In the genomic region with DNA sequence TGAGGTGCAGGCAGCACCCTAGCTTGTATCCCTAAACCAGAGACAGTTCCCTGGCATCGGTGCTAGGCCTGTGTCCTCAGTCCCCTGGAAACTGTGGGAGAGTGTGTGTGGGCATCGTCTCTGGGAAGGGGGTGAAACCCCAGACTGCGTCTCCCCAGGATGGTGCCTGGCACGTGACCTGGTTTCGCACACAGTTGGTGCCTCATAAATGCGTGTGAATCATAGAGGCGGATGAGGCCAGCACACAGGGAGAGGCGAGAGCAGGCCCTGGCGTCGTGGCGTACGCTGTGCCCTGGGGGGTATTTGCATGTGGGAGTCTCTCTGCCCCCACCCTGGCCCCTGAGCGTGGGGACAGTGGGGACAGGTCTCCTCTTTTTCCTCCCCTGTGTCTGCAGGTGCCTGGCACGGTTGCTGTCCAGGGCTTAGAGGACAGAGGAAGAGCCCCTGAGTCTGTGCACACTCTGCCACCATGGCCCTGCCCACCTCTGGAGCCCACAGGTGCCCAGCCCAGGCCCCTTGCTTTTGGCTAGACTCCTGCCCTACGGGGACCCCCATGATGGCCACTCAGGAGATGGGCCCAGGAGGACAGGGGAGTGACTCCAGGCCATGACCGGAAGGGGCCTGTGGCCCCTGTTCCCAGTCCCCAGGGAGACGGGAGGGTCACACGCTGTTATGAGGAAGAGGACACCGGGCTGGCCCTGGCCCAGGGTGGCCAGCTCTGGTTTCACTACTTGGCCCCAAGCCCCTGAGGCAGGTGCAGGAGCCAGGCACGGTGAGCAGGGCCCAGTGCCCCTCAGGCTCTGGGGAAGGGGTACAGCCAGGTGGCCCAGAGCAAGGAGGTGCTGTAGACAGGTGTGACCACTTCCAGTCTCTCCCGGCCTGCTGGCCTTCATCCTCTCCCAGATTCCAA, we compare ENCODE assay signal across 15 cellular contexts. TPM values are rescaled to one million over a fixed set of nuclear protein-coding genes. Genes with fewer than 3 reads are reported as not detected.
DNase-seq lines count a peak whose midpoint lies in the region; ATAC-seq and TF ChIP-seq lines count a peak whose summit lies in the region.
"Had no signal": no experiment of that assay in that cellular context is flagged by ENCODE, and none has a peak within 500 bp of the region (broad histone marks: within the 10 kb centered on the region; RNA-seq: fewer than 3 reads in every experiment).

No MANE protein-coding gene starts in this region.

- no peak for TF ChIP-seq CTCF in Caco-2 (IDR thresholded peaks at IDR 0.05; ENCODE audit: insufficient read depth in 1 of 2, low read depth in 1 of 2, low read length in 1 of 2, severe bottlenecking in 1 of 2, unreplicated experiment in 1 of 2)
- TF ChIP-seq CTCF in MM.1S (IDR thresholded peaks at IDR 0.05; ENCODE audit: low read length), result no peak
- no peak for TF ChIP-seq CTCF in Panc1 (IDR thresholded peaks at IDR 0.05)
- no peak for TF ChIP-seq CTCF in parathyroid adenoma (IDR thresholded peaks at IDR 0.05)

- no peaks in the 10 kb centered on the region for H3K79me2 ChIP-seq in MM.1S (ENCODE audit: low read length)
- H3K79me2 ChIP-seq in parathyroid adenoma, result peaks cover 3% of the 10 kb centered on the region

- H3K27me3 ChIP-seq in Caco-2 (replicated peaks; ENCODE audit: control insufficient read depth, insufficient read depth, low read length), result no peaks in the 10 kb centered on the region
- peaks cover 21% of the 10 kb centered on the region for H3K27me3 ChIP-seq in MM.1S (replicated peaks; ENCODE audit: insufficient read depth, low read length)
- H3K27me3 ChIP-seq in Panc1 (ENCODE audit: control insufficient read depth, insufficient read depth, low read length), result no peaks in the 10 kb centered on the region
- H3K27me3 ChIP-seq in parathyroid adenoma (ENCODE audit: control insufficient read depth, insufficient read depth, low read length), result no peaks in the 10 kb centered on the region
- peaks cover 27% of the 10 kb centered on the region for H3K27me3 ChIP-seq in HAP-1 (ENCODE audit: low read depth)

- CTCF ChIA-PET in Caco-2 (lab: Charles Lee), result interaction anchor here (0.6 kb wide), 1 partner anchor 129 kb away, joined by 3 read pairs; no protein-coding TSS in a partner anchor
- CTCF ChIA-PET in Panc1 (lab: Charles Lee), result no interaction called here

- H3K9me3 Mint-ChIP-seq in Caco-2 (ENCODE audit: unreplicated experiment), result no peaks in the 10 kb centered on the region
- no peaks in the 10 kb centered on the region for H3K9me3 Mint-ChIP-seq in natural killer cell treated with Interleukin-12 subunit alpha and Interleukin-12 subunit beta and Interleukin-15 and Interleukin-18, amount 100 ng/mL, for 72 hours
- H3K9me3 Mint-ChIP-seq: CD4-positive, CD25-positive, alpha-beta regulatory T cell had no signal

- H3K36me3 ChIP-seq in Caco-2 (ENCODE audit: control insufficient read depth, insufficient read depth, low read length) (no peaks in the 10 kb centered on the region), MM.1S (replicated peaks; ENCODE audit: insufficient read depth, low read length) (no peaks in the 10 kb centered on the region), Panc1 (ENCODE audit: control insufficient read depth, insufficient read depth, low read length) (no peaks in the 10 kb centered on the region), parathyroid adenoma (ENCODE audit: control insufficient read depth, insufficient read depth, low read length) (no peaks in the 10 kb centered on the region), HAP-1 (replicated peaks) (no peaks in the 10 kb centered on the region)

- H3K9ac ChIP-seq in MM.1S (ENCODE audit: low read length) (no peak overlapping the region), parathyroid adenoma (no peak overlapping the region)

- in situ Hi-C loops in Panc1 (cut with HindIII; ENCODE audit: low pct_unique_long_range_greater_than_20kb, low sequenced_read_pairs) (no loop called here), HAP-1 (cut with MboI; ENCODE audit: low sequenced_read_pairs) (no loop called here)

- H3K4me2 ChIP-seq in MM.1S (ENCODE audit: low read depth, low read length) (no peak overlapping the region), parathyroid adenoma (ENCODE audit: low read length) (no peak overlapping the region)

- H3K9me3 ChIP-seq in Caco-2 (no peaks in the 10 kb centered on the region), MM.1S (replicated peaks; ENCODE audit: insufficient read depth, low read length) (no peaks in the 10 kb centered on the region), Panc1 (ENCODE audit: control insufficient read depth, insufficient read depth, low read depth, low read length) (no peaks in the 10 kb centered on the region), parathyroid adenoma (ENCODE audit: control insufficient read depth, low read length) (no peaks in the 10 kb centered on the region), HAP-1 (no peaks in the 10 kb centered on the region)

- H3K4me1 ChIP-seq in Caco-2, result peaks cover 11% of the 10 kb centered on the region
- no peaks in the 10 kb centered on the region for H3K4me1 ChIP-seq in MM.1S (ENCODE audit: low read length)
- peaks cover 14% of the 10 kb centered on the region for H3K4me1 ChIP-seq in Panc1 (ENCODE audit: control insufficient read depth, insufficient read depth, low read length)
- H3K4me1 ChIP-seq in parathyroid adenoma, result peaks cover 7% of the 10 kb centered on the region
- H3K4me1 ChIP-seq in HAP-1, result no peaks in the 10 kb centered on the region

- H3K36me3 Mint-ChIP-seq in Caco-2 (ENCODE audit: insufficient read depth, unreplicated experiment), result peaks cover 35% of the 10 kb centered on the region
- H3K36me3 Mint-ChIP-seq in natural killer cell treated with Interleukin-12 subunit alpha and Interleukin-12 subunit beta and Interleukin-15 and Interleukin-18, amount 100 ng/mL, for 72 hours, result no peaks in the 10 kb centered on the region
- H3K36me3 Mint-ChIP-seq: CD4-positive, CD25-positive, alpha-beta regulatory T cell had no signal

- peak; percentile 0 for ATAC-seq in Panc1
- no peak for ATAC-seq in natural killer cell treated with Interleukin-12 subunit alpha and Interleukin-12 subunit beta and Interleukin-15 and Interleukin-18, amount 100 ng/mL, for 72 hours

- H3K27ac Mint-ChIP-seq in Caco-2 (ENCODE audit: unreplicated experiment), result peak overlapping the region; percentile 43
- no peak overlapping the region for H3K27ac Mint-ChIP-seq in natural killer cell treated with Interleukin-12 subunit alpha and Interleukin-12 subunit beta and Interleukin-15 and Interleukin-18, amount 100 ng/mL, for 72 hours
- H3K27ac Mint-ChIP-seq: CD4-positive, CD25-positive, alpha-beta regulatory T cell had no signal

- H3F3A ChIP-seq in MM.1S (ENCODE audit: insufficient read depth, low read length), result no peaks in the 10 kb centered on the region

- H2AFZ ChIP-seq in MM.1S (ENCODE audit: low read length), result no peak overlapping the region
- H2AFZ ChIP-seq in parathyroid adenoma, result peak overlapping the region; percentile 66

- no peaks in the 10 kb centered on the region for H3K9me2 ChIP-seq in MM.1S (replicated peaks; ENCODE audit: insufficient read depth, low read length)

- DNase-seq in Caco-2, result no peak
- DNase-seq in MM.1S, result peak; percentile 2
- DNase-seq in Panc1 (ENCODE audit: low read depth, low spot score), result no peak
- DNase-seq in nucleus accumbens (lab: John Stamatoyannopoulos, UW), result no peak
- DNase-seq in natural killer cell treated with Interleukin-12 subunit alpha and Interleukin-12 subunit beta and Interleukin-15 and Interleukin-18, amount 100 ng/mL, for 72 hours (ENCODE audit: low spot score), result no peak
- no peak for DNase-seq in NCI-H510A (lab: John Stamatoyannopoulos, UW)
- DNase-seq in HAP-1 (ENCODE audit: low spot score in 2 of 2), result no peak
- DNase-seq: Calu3; CD4-positive, CD25-positive, alpha-beta regulatory T cell; KG1; NCI-H1048; NCI-H2107; NCI-H345 had no signal

- no peaks in the 10 kb centered on the region for H3K4me1 Mint-ChIP-seq in Caco-2 (ENCODE audit: low read depth, unreplicated experiment)
- no peaks in the 10 kb centered on the region for H3K4me1 Mint-ChIP-seq in natural killer cell treated with Interleukin-12 subunit alpha and Interleukin-12 subunit beta and Interleukin-15 and Interleukin-18, amount 100 ng/mL, for 72 hours (ENCODE audit: low read depth in 2 of 2)
- H3K4me1 Mint-ChIP-seq: CD4-positive, CD25-positive, alpha-beta regulatory T cell had no signal

- H3K4me3 Mint-ChIP-seq in Caco-2 (ENCODE audit: unreplicated experiment), result no peak overlapping the region
- H3K4me3 Mint-ChIP-seq in natural killer cell treated with Interleukin-12 subunit alpha and Interleukin-12 subunit beta and Interleukin-15 and Interleukin-18, amount 100 ng/mL, for 72 hours, result no peak overlapping the region
- H3K4me3 Mint-ChIP-seq: CD4-positive, CD25-positive, alpha-beta regulatory T cell had no signal

- BruUV-seq in Caco-2 (replicated peaks; lab: Mats Ljungman, UMichigan) (no TSS peak), Panc1 (replicated peaks; lab: Mats Ljungman, UMichigan) (no TSS peak)

- H3K27ac ChIP-seq in MM.1S (ENCODE audit: low read length) (no peak overlapping the region), Panc1 (ENCODE audit: low read length) (no peak overlapping the region), parathyroid adenoma (peak overlapping the region; percentile 27)
- H3K27ac ChIP-seq: SK-N-MC had no signal

- H3K4me3 ChIP-seq in Caco-2 (ENCODE audit: low read depth, low read length) (no peak overlapping the region), MM.1S (ENCODE audit: low read length) (no peak overlapping the region), Panc1 (ENCODE audit: low read depth in 2 of 2, low read length in 2 of 2) (no peak overlapping the region), parathyroid adenoma (ENCODE audit: low read depth, low read length) (no peak overlapping the region), HAP-1 (no peak overlapping the region)
- H3K4me3 ChIP-seq: SK-N-MC had no signal

- intact Hi-C loops in Caco-2 (cut with micrococcal nuclease; ENCODE audit: unreplicated experiment) (no loop called here), Panc1 (cut with micrococcal nuclease; ENCODE audit: unreplicated experiment) (no loop called here)

- POLR2A ChIA-PET in Caco-2 (lab: Charles Lee) (no interaction called here), Panc1 (lab: Charles Lee) (no interaction called here)

- no peaks in the 10 kb centered on the region for H3K27me3 Mint-ChIP-seq in Caco-2 (ENCODE audit: insufficient read depth, unreplicated experiment)
- no peaks in the 10 kb centered on the region for H3K27me3 Mint-ChIP-seq in natural killer cell treated with Interleukin-12 subunit alpha and Interleukin-12 subunit beta and Interleukin-15 and Interleukin-18, amount 100 ng/mL, for 72 hours

- H4K20me1 ChIP-seq in MM.1S (ENCODE audit: insufficient read depth, low read length), result no peaks in the 10 kb centered on the region

RNA-seq across cellular contexts. Expression of a gene that starts 1.3 kb away (rescaled TPM):
- total RNA-seq in Caco-2 (2022) (2.1 and 2.9 TPM in 2 replicates), Panc1 (2021; ENCODE audit: unreplicated experiment) (1.2 TPM)
- polyA plus RNA-seq in Panc1 (2012; ENCODE audit: insufficient read length), result 9.6 TPM
- under 1 TPM; 0.21 to 0.64 TPM for total RNA-seq in natural killer cell treated with Interleukin-12 subunit alpha and Interleukin-12 subunit beta and Interleukin-15 and Interleukin-18, amount 100 ng/mL, for 72 hours

RNA-seq across cellular contexts. Expression of a gene that starts 14.3 kb away (rescaled TPM):
- total RNA-seq in Caco-2 (2022), result 1,436 and 1,933 TPM in 2 replicates
- total RNA-seq in Panc1 (2021; ENCODE audit: unreplicated experiment), result 4,502 TPM
- 6,760 TPM for polyA plus RNA-seq in Panc1 (2012; ENCODE audit: insufficient read length)
- total RNA-seq in natural killer cell treated with Interleukin-12 subunit alpha and Interleukin-12 subunit beta and Interleukin-15 and Interleukin-18, amount 100 ng/mL, for 72 hours, result 1,000 to 10,000 TPM; 4,962 to 5,145 TPM

RNA-seq across cellular contexts. Expression of a gene that starts 25.2 kb away (rescaled TPM):
- total RNA-seq in Caco-2 (2022), result 38.5 and 42.2 TPM in 2 replicates
- total RNA-seq in Panc1 (2021; ENCODE audit: unreplicated experiment), result 265 TPM
- 232 TPM for polyA plus RNA-seq in Panc1 (2012; ENCODE audit: insufficient read length)
- total RNA-seq in natural killer cell treated with Interleukin-12 subunit alpha and Interleukin-12 subunit beta and Interleukin-15 and Interleukin-18, amount 100 ng/mL, for 72 hours, result 10 to 100 TPM; 35.5 to 76.6 TPM
